ENCODE assay signal across 18 cellular contexts in the genomic region with DNA sequence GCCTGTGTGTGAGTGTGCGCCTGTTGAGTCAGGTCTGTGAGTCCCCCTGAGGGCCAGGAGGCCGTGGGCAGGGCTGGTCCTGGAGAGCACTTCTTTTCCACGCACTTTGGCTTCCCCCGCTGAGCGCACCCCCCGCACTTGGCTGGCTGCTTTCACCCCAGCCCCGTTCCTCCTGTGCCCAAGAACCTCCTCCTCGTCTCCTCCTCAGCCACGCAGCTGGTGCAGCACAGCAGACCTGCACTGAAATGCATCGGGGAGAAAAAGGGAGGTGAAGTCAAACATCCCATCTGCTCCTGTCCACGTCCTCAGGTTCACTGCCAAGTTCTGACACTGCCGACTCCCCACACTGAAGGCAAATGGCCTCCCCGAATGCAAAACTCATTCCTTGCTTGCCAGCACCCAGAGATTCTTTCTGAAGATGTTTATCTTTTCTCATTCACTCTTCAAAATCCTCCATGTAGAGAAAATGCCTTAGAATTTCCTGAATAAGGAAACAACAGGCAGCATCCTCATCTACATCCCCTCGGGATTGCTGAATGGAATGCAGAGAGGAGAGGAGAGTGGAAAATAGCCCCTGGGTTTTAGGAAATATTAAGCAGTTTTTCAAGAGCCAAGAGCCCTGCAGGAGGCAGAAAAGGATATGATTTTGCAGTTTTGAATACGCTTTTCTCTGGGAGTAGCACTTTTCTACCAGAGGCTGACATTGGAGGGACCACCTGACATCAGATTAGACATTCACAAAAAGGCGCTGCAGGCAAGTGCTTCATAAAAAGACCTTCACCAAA.
DNase-seq lines count a peak whose midpoint lies in the region; ATAC-seq and TF ChIP-seq lines count a peak whose summit lies in the region.
"Had no signal": no experiment of that assay in that cellular context is flagged by ENCODE, and none has a peak within 500 bp of the region (broad histone marks: within the 10 kb centered on the region; RNA-seq: fewer than 3 reads in every experiment).

No MANE protein-coding gene starts in this region.

- H3K4me1 ChIP-seq in prostate gland (replicated peaks) (no peaks in the 10 kb centered on the region), gastrocnemius medialis (no peaks in the 10 kb centered on the region)

- in situ Hi-C loops in gastrocnemius medialis (cut with MboI; ENCODE audit: low sequenced_read_pairs in 4 of 4), result no loop called here

- no peak for TF ChIP-seq CTCF in prostate gland (IDR thresholded peaks at IDR 0.05)
- TF ChIP-seq CTCF in gastrocnemius medialis (IDR thresholded peaks at IDR 0.05 in 4 of 5, conservative IDR thresholded peaks at IDR 0.05 in 1 of 5), result no peak

- H3K27me3 ChIP-seq in prostate gland (replicated peaks; ENCODE audit: insufficient read depth) (peaks cover 4% of the 10 kb centered on the region), gastrocnemius medialis (peaks cover 0 to 3% (median 0%) of the 10 kb centered on the region in 3 donors)
- H3K27me3 ChIP-seq: tibial nerve had no signal

- no peak for ATAC-seq in GM18861 (IDR thresholded peaks at IDR 0.05; ENCODE audit: unreplicated experiment)
- ATAC-seq in gastrocnemius medialis, result no peak
- ATAC-seq: activated T-cell treated with anti-CD3 and anti-CD28 coated beads, Interleukin-2, amount 50 U/mL, for 72 hours; CD8-positive, alpha-beta T cell had no signal

- H3K27ac ChIP-seq in prostate gland (no peak overlapping the region), gastrocnemius medialis (no peak overlapping the region)
- H3K27ac ChIP-seq: tibial nerve had no signal

- WGBS in prostate gland, result 35% methylated on average over 16 of the region's 16 CpGs

- TF ChIP-seq POLR2A in prostate gland (IDR thresholded peaks at IDR 0.05) (no peak), gastrocnemius medialis (IDR thresholded peaks at IDR 0.05) (no peak)

- H3K4me3 ChIP-seq in prostate gland (no peak overlapping the region), gastrocnemius medialis (no peak overlapping the region)
- H3K4me3 ChIP-seq: tibial nerve had no signal

- H3K9me3 ChIP-seq in prostate gland (no peaks in the 10 kb centered on the region), gastrocnemius medialis (no peaks in the 10 kb centered on the region)
- H3K9me3 ChIP-seq: tibial nerve had no signal

- peak; percentile 48 for DNase-seq in NCI-H2227 (lab: John Stamatoyannopoulos, UW; ENCODE audit: unreplicated experiment)
- DNase-seq in cerebellar cortex (ENCODE audit: low spot score), result peak; percentile 41
- peak; percentile 7 for DNase-seq in middle frontal gyrus (ENCODE audit: extremely low spot score, low spot score)
- DNase-seq in superior temporal gyrus (ENCODE audit: extremely low spot score), result peak; percentile 25
- DNase-seq in prostate gland (ENCODE audit: low spot score), result no peak
- DNase-seq in gastrocnemius medialis, result no peak
- DNase-seq: activated CD4-positive, alpha-beta T cell treated with anti-CD3 and anti-CD28 coated beads for 1 hour; activated T-cell treated with anti-CD3 and anti-CD28 coated beads, Interleukin-2, amount 50 U/mL, for 72 hours; CD8-positive, alpha-beta T cell; DMS53; GOT3; kidney; NCI-H1105 treated with DMSO at 0.1 percent for 48 hours; NCI-H524; small intestine; stimulated activated naive CD4-positive, alpha-beta T cell treated with Interleukin-2 at 50 U/mL for 16 hours had no signal

- intact Hi-C loops in prostate gland (cut with DNase I), result no loop called here
- intact Hi-C loops in gastrocnemius medialis (cut with DNase I; ENCODE audit: low total_unique reads), result no loop called here

- H3K36me3 ChIP-seq in prostate gland, result no peaks in the 10 kb centered on the region
- H3K36me3 ChIP-seq in gastrocnemius medialis, result no peaks in the 10 kb centered on the region
- H3K36me3 ChIP-seq: tibial nerve had no signal

Comparison
In these comparisons a context has a peak if more than half of its experiments do, and no peak if none do; other contexts are left out.
1. DNase-seq: peak in NCI-H2227 (single experiment), cerebellar cortex (single experiment), middle frontal gyrus (single experiment) and superior temporal gyrus (single experiment); none in prostate gland (single experiment) and gastrocnemius medialis (0 of 2).